ENCODE assay signal across 21 cellular contexts in genomic region chr4:47528651-47529050, GRCh38. TPM values are rescaled to one million over a fixed set of nuclear protein-coding genes. Genes with fewer than 3 reads are reported as not detected.
A peak's percentile ranks its signal among the peaks of the same experiment; 100 is the strongest.
DNase-seq lines count a peak whose midpoint lies in the region; ATAC-seq and TF ChIP-seq lines count a peak whose summit lies in the region.
"Had no signal": no experiment of that assay in that cellular context is flagged by ENCODE, and none has a peak within 500 bp of the region (broad histone marks: within the 10 kb centered on the region; RNA-seq: fewer than 3 reads in every experiment).

No MANE protein-coding gene starts in this region.

- 54% methylated on average over 3 of the region's 3 CpGs for WGBS in smooth muscle cell (ENCODE audit: low lambda C conversion rate)

- H3K4me2 ChIP-seq in smooth muscle cell: no peak overlapping the region

- H3K36me3 ChIP-seq in smooth muscle cell (ENCODE audit: low read depth): no peaks in the 10 kb centered on the region
- H3K36me3 ChIP-seq: WERI-Rb-1 had no signal

- H3K9me3 ChIP-seq in smooth muscle cell (replicated peaks; ENCODE audit: low read depth): no peaks in the 10 kb centered on the region
- H3K9me3 ChIP-seq: neutrophil, right lobe of liver, tibial artery had no signal

- peaks cover 32% of the 10 kb centered on the region for H3K4me1 ChIP-seq in smooth muscle cell (ENCODE audit: low read depth)
- H3K4me1 ChIP-seq: right lobe of liver had no signal

- H3F3A ChIP-seq in smooth muscle cell (ENCODE audit: low read depth): no peaks in the 10 kb centered on the region

- H3K79me2 ChIP-seq in smooth muscle cell (ENCODE audit: low read depth): no peaks in the 10 kb centered on the region

- H4K20me1 ChIP-seq in smooth muscle cell (ENCODE audit: low read depth): no peaks in the 10 kb centered on the region

- DNase-seq in HCEC 1CT (peak; percentile 66), astrocyte of the cerebellum (ENCODE audit: low read depth) (peak; percentile 73), fibroblast of the aortic adventitia (ENCODE audit: low read depth) (peak; percentile 66), smooth muscle cell (lab: John Stamatoyannopoulos, UW; ENCODE audit: unreplicated experiment) (no peak), retina (no peak), NK-92 (lab: John Stamatoyannopoulos, UW; ENCODE audit: unreplicated experiment) (no peak)
- DNase-seq: activated CD4-positive, alpha-beta memory T cell treated with anti-CD3 and anti-CD28 coated beads, Interleukin-2, amount 10 ng/mL, durations not matched to agents 7 days and 5 days; activated naive CD8-positive, alpha-beta T cell treated with anti-CD3 and anti-CD28 coated beads, Interleukin-2, amount 10 ng/mL, durations not matched to agents 7 days and 5 days; activated T-cell treated with anti-CD3 and anti-CD28 coated beads, Interleukin-2, amount 50 U/mL, for 72 hours; CD4-positive, CD25-positive, alpha-beta regulatory T cell; cerebellar nuclear complex; DND-41; endodermal cell; NCI-H774; right lobe of liver; stimulated activated CD4-positive, alpha-beta T cell treated with anti-CD3 and anti-CD28 coated beads, Interleukin-4, amount 100 ng/mL, for 4 hours; tibial artery; WERI-Rb-1 had no signal

- in situ Hi-C loops in astrocyte of the cerebellum (cut with HindIII; ENCODE audit: low sequenced_read_pairs): no loop called here

- ATAC-seq in HG02678 (IDR thresholded peaks at IDR 0.05; ENCODE audit: unreplicated experiment): no peak
- ATAC-seq: activated T-cell treated with anti-CD3 and anti-CD28 coated beads, Interleukin-2, amount 50 U/mL, for 72 hours; Panc1; right lobe of liver had no signal

- H3K9ac ChIP-seq in smooth muscle cell (ENCODE audit: low read depth): no peak overlapping the region

- no peak for TF ChIP-seq CTCF in astrocyte of the cerebellum (IDR thresholded peaks at IDR 0.05; ENCODE audit: low read depth, low read length, missing control alignments)
- no peak for TF ChIP-seq CTCF in fibroblast of the aortic adventitia (IDR thresholded peaks at IDR 0.05; ENCODE audit: insufficient read depth, low read length)
- TF ChIP-seq CTCF in smooth muscle cell (IDR thresholded peaks at IDR 0.05; ENCODE audit: borderline replicate concordance, insufficient read depth, poor library complexity, severe bottlenecking): no peak

- H2AFZ ChIP-seq in smooth muscle cell (ENCODE audit: low read depth): no peak overlapping the region

- no peak overlapping the region for H3K4me3 ChIP-seq in astrocyte of the cerebellum (ENCODE audit: low read depth, low read length)
- no peak overlapping the region for H3K4me3 ChIP-seq in fibroblast of the aortic adventitia (ENCODE audit: low read depth, low read length)
- H3K4me3 ChIP-seq in smooth muscle cell: no peak overlapping the region
- H3K4me3 ChIP-seq: right lobe of liver, tibial artery had no signal

- H3K27ac ChIP-seq in smooth muscle cell (ENCODE audit: low read depth): peak overlapping the region; percentile 82
- H3K27ac ChIP-seq: neutrophil, right lobe of liver, tibial artery, WERI-Rb-1 had no signal

- no peaks in the 10 kb centered on the region for H3K27me3 ChIP-seq in smooth muscle cell (ENCODE audit: low read depth)
- H3K27me3 ChIP-seq: neutrophil, right lobe of liver, tibial artery had no signal

RNA-seq across cellular contexts. Expression of gene ATP10D, which starts 43.6 kb away (rescaled TPM):
- 43.7 and 50.0 TPM in 2 replicates for total RNA-seq in fibroblast of the aortic adventitia (ENCODE audit: low replicate concordance)
- 28.4 and 29.6 TPM in 2 replicates for total RNA-seq in smooth muscle cell
- polyA plus RNA-seq in smooth muscle cell: 8.6 and 9.2 TPM in 2 replicates

Comparison
In these comparisons a context has a peak if more than half of its experiments do, and no peak if none do; other contexts are left out.
1. DNase-seq: peak in HCEC 1CT (single experiment), astrocyte of the cerebellum (single experiment) and fibroblast of the aortic adventitia (single experiment); none in smooth muscle cell (single experiment), retina (single experiment) and NK-92 (single experiment).